29 cellular contexts compared by ENCODE assay signal in genomic region chr15:75081150-75081549, GRCh38.
"Had no signal": no experiment of that assay in that cellular context is flagged by ENCODE, and none has a peak within 500 bp of the region (broad histone marks: within the 10 kb centered on the region; RNA-seq: fewer than 3 reads in every experiment).

No MANE protein-coding gene starts in this region.

- H3K36me3 ChIP-seq: esophagus muscularis mucosa, gastroesophageal sphincter, heart left ventricle, left lung, neural progenitor cell, ovary, spleen, tibial artery, upper lobe of left lung, uterus had no signal

- FAIRE-seq: endothelial cell of umbilical vein had no signal

- H3K4me1 ChIP-seq: esophagus muscularis mucosa, foreskin keratinocyte, gastroesophageal sphincter, neural progenitor cell, psoas muscle, testis, tibial artery, upper lobe of left lung, uterus had no signal

- ATAC-seq: foreskin keratinocyte; gastroesophageal sphincter; heart left ventricle; left cardiac atrium; left lung; naive thymus-derived CD4-positive, alpha-beta T cell; psoas muscle; stimulated activated memory B cell treated with anti-CD40 and anti-IgM and Interleukin-4, amounts not matched to agents 10 μg/mL and 1 μg/mL and 100 μg/mL, for 72 hours; stimulated activated naive CD8-positive, alpha-beta T cell treated with anti-CD3 and anti-CD28 coated beads, Interleukin-15, Interleukin-2, amounts not matched to agents 100 U/mL and 50 U/mL, for 24 hours had no signal

- H3K9ac ChIP-seq: neural progenitor cell had no signal

- H3K4me3 ChIP-seq: coronary artery, esophagus muscularis mucosa, gastroesophageal sphincter, heart left ventricle, hepatocyte, left lung, neural progenitor cell, ovary, psoas muscle, skin epidermis, spleen, testis, tibial artery, upper lobe of left lung, uterus had no signal

- H3K9me3 ChIP-seq: ovary, testis, tibial artery, uterus had no signal

- DNase-seq: dermis blood vessel endothelial cell; effector memory CD4-positive, alpha-beta T cell; foreskin keratinocyte; heart left ventricle; left cardiac atrium; left lung; mesenchymal stem cell; midbrain; naive thymus-derived CD4-positive, alpha-beta T cell; nucleus accumbens; ovary; posterior cingulate gyrus; psoas muscle; spleen; stimulated activated CD4-positive, alpha-beta T cell treated with anti-CD3 and anti-CD28 coated beads, Interleukin-4, amount 100 ng/mL, for 4 hours; stimulated activated naive CD8-positive, alpha-beta T cell treated with anti-CD3 and anti-CD28 coated beads, Interleukin-15, Interleukin-2, amounts not matched to agents 100 U/mL and 50 U/mL, for 24 hours; substantia nigra; testis; tibial artery; upper lobe of left lung; uterus had no signal

- H3K27ac ChIP-seq: coronary artery, esophagus muscularis mucosa, foreskin keratinocyte, gastroesophageal sphincter, heart left ventricle, hepatocyte, left lung, neural progenitor cell, ovary, psoas muscle, skin epidermis, spleen, testis, tibial artery, upper lobe of left lung, uterus had no signal

- H3K79me2 ChIP-seq: hepatocyte had no signal

- H2AFZ ChIP-seq: hepatocyte, neural progenitor cell had no signal

- H3K27me3 ChIP-seq: esophagus muscularis mucosa, gastroesophageal sphincter, heart left ventricle, hepatocyte, left lung, neural progenitor cell, ovary, spleen, testis, tibial artery, upper lobe of left lung, uterus had no signal

- H3K4me2 ChIP-seq: hepatocyte, neural progenitor cell had no signal
